Comparison of ENCODE assay signal across 9 cellular contexts in the genomic region with DNA sequence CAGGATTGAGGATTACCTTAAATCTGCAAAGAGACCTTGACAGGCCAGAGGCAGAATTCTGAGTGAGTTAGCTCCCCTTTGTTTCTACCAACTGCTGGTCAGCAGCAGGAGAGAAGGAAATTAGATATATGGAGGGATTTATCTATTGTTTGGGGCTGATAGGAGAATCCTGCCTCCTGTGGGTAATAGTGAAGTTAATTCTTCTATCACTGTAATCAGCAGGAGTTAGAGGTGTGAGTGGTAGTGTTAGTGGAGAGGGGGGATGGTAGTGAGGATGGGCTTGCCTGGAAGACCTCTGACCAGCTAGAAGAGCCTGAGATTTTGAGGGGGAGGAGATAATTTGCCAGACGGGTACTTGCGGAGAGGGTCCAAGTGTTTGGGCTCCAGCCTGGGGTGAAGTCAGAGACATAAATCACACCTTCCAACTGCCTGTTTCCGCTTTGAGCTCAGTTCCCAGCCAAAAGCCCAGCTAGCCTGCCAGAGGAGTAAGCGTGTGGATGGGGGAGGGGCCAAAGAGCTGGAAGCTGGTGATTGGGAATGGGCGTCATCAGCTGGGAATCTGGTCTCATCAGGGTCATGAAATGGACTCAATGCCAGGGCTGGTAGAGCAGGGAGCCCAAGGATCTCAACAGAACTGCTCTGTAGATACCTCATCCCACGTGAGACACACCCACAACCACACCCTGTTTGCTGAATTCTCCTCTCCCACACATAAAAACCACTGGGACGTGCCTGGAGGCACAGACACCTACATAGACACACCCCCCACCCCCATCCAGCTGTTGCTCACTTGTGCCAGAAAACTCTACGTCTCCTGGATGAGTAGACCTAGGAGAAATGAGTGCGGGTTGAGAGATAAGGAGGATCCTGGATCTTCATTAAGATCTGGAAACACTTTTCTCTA. TPM values are rescaled to one million over a fixed set of nuclear protein-coding genes. Genes with fewer than 3 reads are reported as not detected.
DNase-seq lines count a peak whose midpoint lies in the region; ATAC-seq, FAIRE-seq and TF ChIP-seq lines count a peak whose summit lies in the region.
"Had no signal": no experiment of that assay in that cellular context is flagged by ENCODE, and none has a peak within 500 bp of the region (broad histone marks: within the 10 kb centered on the region; RNA-seq: fewer than 3 reads in every experiment).

No MANE protein-coding gene starts in this region.

- no peaks in the 10 kb centered on the region for H3K79me2 ChIP-seq in HepG2 (ENCODE audit: insufficient read depth, low read length)

- CTCF ChIA-PET in HepG2 (lab: Yijun Ruan, JAX; ENCODE audit: low intra/inter-chr PET ratio, low total read pairs): no interaction called here

- H3K4me3 ChIP-seq in liver (ENCODE audit: low read depth in 1 of 3, low read length in 3 of 3) (no peak overlapping the region), HepG2 (replicated peaks in 1 of 3; ENCODE audit: insufficient read depth in 1 of 3, low read depth in 2 of 3, low read length in 3 of 3) (no peak overlapping the region)
- H3K4me3 ChIP-seq: tibial nerve had no signal

- in situ Hi-C loops in HepG2 (cut with HindIII; ENCODE audit: extremely low pct_ligation_motif_present, low pct_unique_long_range_greater_than_20kb): no loop called here

- no peaks in the 10 kb centered on the region for H3K9me3 ChIP-seq in liver (ENCODE audit: control insufficient read depth in 4 of 4, low read length in 3 of 4)
- H3K9me3 ChIP-seq in HepG2 (ENCODE audit: low read length): no peaks in the 10 kb centered on the region
- H3K9me3 ChIP-seq: tibial nerve had no signal

- peaks cover 48% of the 10 kb centered on the region for H3K4me1 Mint-ChIP-seq in central memory CD8-positive, alpha-beta T cell
- peaks cover 28% of the 10 kb centered on the region for H3K4me1 Mint-ChIP-seq in activated T-cell treated with anti-CD3 and anti-CD28 coated beads, Interleukin-2, amount 50 U/mL, for 4 hours (ENCODE audit: low read depth)

- peak overlapping the region; percentile 68 for H3K4me3 Mint-ChIP-seq in central memory CD8-positive, alpha-beta T cell
- no peak overlapping the region for H3K4me3 Mint-ChIP-seq in activated T-cell treated with anti-CD3 and anti-CD28 coated beads, Interleukin-2, amount 50 U/mL, for 4 hours

- H3K9me3 Mint-ChIP-seq in central memory CD8-positive, alpha-beta T cell: no peaks in the 10 kb centered on the region
- no peaks in the 10 kb centered on the region for H3K9me3 Mint-ChIP-seq in activated T-cell treated with anti-CD3 and anti-CD28 coated beads, Interleukin-2, amount 50 U/mL, for 4 hours

- ATAC-seq in HepG2: no peak
- peak; percentile 17 for ATAC-seq in central memory CD8-positive, alpha-beta T cell (replicated peaks; ENCODE audit: extremely low read depth, poor library complexity, severe bottlenecking)
- ATAC-seq in activated T-cell treated with anti-CD3 and anti-CD28 coated beads, Interleukin-2, amount 50 U/mL, for 4 hours: no peak

- TF ChIP-seq CTCF in liver (IDR thresholded peaks at IDR 0.05; ENCODE audit: low read depth, low read length, missing input control): no peak
- no peak for TF ChIP-seq CTCF in HepG2 (CRISPR knock-in tag; IDR thresholded peaks at IDR 0.05)

- intact Hi-C loops in HepG2 (cut with micrococcal nuclease; ENCODE audit: unreplicated experiment): no loop called here

- peak overlapping the region in 1 of 2 donors; percentile 37 for H3K27ac ChIP-seq in liver (ENCODE audit: low read depth in 1 of 2, low read length in 2 of 2)
- no peak overlapping the region for H3K27ac ChIP-seq in HepG2 (ENCODE audit: extremely low read length, insufficient read depth, low read length)

- no peak for FAIRE-seq in HepG2 (lab: Jason Lieb, UNC)

- BruUV-seq in HepG2 (replicated peaks; lab: Mats Ljungman, UMichigan): no TSS peak

- H3K27me3 ChIP-seq in liver (ENCODE audit: control insufficient read depth in 4 of 4, insufficient read depth in 4 of 4, low read length in 3 of 4): no peaks in the 10 kb centered on the region
- H3K27me3 ChIP-seq in HepG2 (ENCODE audit: control insufficient read depth in 1 of 2, insufficient read depth in 2 of 2, low read length in 2 of 2): peaks cover 0 to 12% of the 10 kb centered on the region in 2 experiments; a peak in 2 of 5 replicates
- H3K27me3 ChIP-seq: tibial nerve had no signal

- POLR2A ChIA-PET in HepG2 (lab: Yijun Ruan, JAX): no interaction called here

- H3K36me3 ChIP-seq in liver (ENCODE audit: control insufficient read depth in 4 of 4, insufficient read depth in 3 of 4, low read depth in 1 of 4, low read length in 3 of 4): no peaks in the 10 kb centered on the region
- H3K36me3 ChIP-seq in HepG2 (replicated peaks in 1 of 2; ENCODE audit: control insufficient read depth in 1 of 2, insufficient read depth in 2 of 2, low read length in 2 of 2): no peaks in the 10 kb centered on the region
- H3K36me3 ChIP-seq: tibial nerve had no signal

- no peak overlapping the region for H3K9ac ChIP-seq in liver (ENCODE audit: low read depth in 1 of 2, low read length in 2 of 2)
- no peak overlapping the region for H3K9ac ChIP-seq in HepG2 (ENCODE audit: insufficient read depth, low read depth, low read length)

- H3K27ac Mint-ChIP-seq in central memory CD8-positive, alpha-beta T cell (ENCODE audit: low read depth): peak overlapping the region; percentile 85

- TF ChIP-seq EP300 in HepG2 (IDR thresholded peaks at IDR 0.05; ENCODE audit: low read depth in 2 of 2, low read length in 2 of 2) (no peak), HepG2 (CRISPR knock-in tag; IDR thresholded peaks at IDR 0.05; ENCODE audit: borderline replicate concordance) (no peak)

- no peak for TF ChIP-seq POLR2A in HepG2 (IDR thresholded peaks at IDR 0.05; ENCODE audit: insufficient read depth in 1 of 2, low read depth in 2 of 2, low read length in 2 of 2)

- no peak overlapping the region for H3K4me2 ChIP-seq in HepG2 (ENCODE audit: low read depth, low read length)

- 48% methylated on average over 9 of the region's 9 CpGs for WGBS in liver
- WGBS in HepG2 (ENCODE audit: low lambda C conversion rate): 44% methylated on average over 7 of the region's 9 CpGs

- H3K4me1 ChIP-seq in liver (ENCODE audit: control insufficient read depth in 4 of 4, insufficient read depth in 4 of 4, low read length in 3 of 4): peaks cover 5 to 25% (median 17%) of the 10 kb centered on the region in 4 donors
- H3K4me1 ChIP-seq in HepG2 (ENCODE audit: insufficient read depth, low read length): peaks cover 13% of the 10 kb centered on the region

- no peaks in the 10 kb centered on the region for H4K20me1 ChIP-seq in HepG2 (ENCODE audit: insufficient read depth, low read length)

- H2AFZ ChIP-seq in HepG2 (ENCODE audit: low read length): no peak overlapping the region

- TF ChIP-seq RAD21 in liver (IDR thresholded peaks at IDR 0.05) (no peak), HepG2 (CRISPR knock-in tag; IDR thresholded peaks at IDR 0.05) (no peak)

- no peaks in the 10 kb centered on the region for H3K36me3 Mint-ChIP-seq in central memory CD8-positive, alpha-beta T cell (ENCODE audit: insufficient read depth)
- no peaks in the 10 kb centered on the region for H3K36me3 Mint-ChIP-seq in activated T-cell treated with anti-CD3 and anti-CD28 coated beads, Interleukin-2, amount 50 U/mL, for 4 hours (ENCODE audit: insufficient read depth)

- DNase-seq in HepG2 (ENCODE audit: low spot score): no peak
- no peak for DNase-seq in central memory CD8-positive, alpha-beta T cell (ENCODE audit: low spot score in 2 of 2)
- DNase-seq in lung microvascular endothelial cell (ENCODE audit: low read depth in 2 of 2): peak; percentile 98
- DNase-seq in NCI-H524 treated with DMSO at 0.1 percent for 48 hours (lab: John Stamatoyannopoulos, UW): no peak
- no peak for DNase-seq in activated gamma-delta T cell (lab: John Stamatoyannopoulos, UW)
- no peak for DNase-seq in activated T-cell treated with anti-CD3 and anti-CD28 coated beads, Interleukin-2, amount 50 U/mL, for 4 hours
- DNase-seq in activated T-cell treated with anti-CD3 and anti-CD28 coated beads for 4 hours: no peak

- H3K27me3 Mint-ChIP-seq in central memory CD8-positive, alpha-beta T cell: no peaks in the 10 kb centered on the region
- H3K27me3 Mint-ChIP-seq in activated T-cell treated with anti-CD3 and anti-CD28 coated beads, Interleukin-2, amount 50 U/mL, for 4 hours (ENCODE audit: low read depth): no peaks in the 10 kb centered on the region

RNA-seq across cellular contexts. Expression of a gene that starts 13.1 kb away (rescaled TPM):
- total RNA-seq in liver (10 to 100 TPM; 52.2 to 60.7 TPM), HepG2 (2016; rRNA removed; fragmentation: Illumina TruSeq; extraction: Trizol) (0.20 and 0.28 TPM in 2 replicates), lung microvascular endothelial cell (257 and 294 TPM in 2 replicates)
- polyA plus RNA-seq in liver (10 to 100 TPM; 26.6 to 27.1 TPM), HepG2 (2011; rRNA removed) (0.40 and 0.52 TPM in 2 replicates)
- total RNA-seq in HepG2 (2016; cell fraction: cytosol; rRNA removed; fragmentation: Illumina TruSeq; extraction: Trizol; ENCODE audit: low read depth): not detected in 2 replicates
- 0.17 TPM in 1 of 2 replicates, not detected in the other for total RNA-seq in HepG2 (2016; cell fraction: insoluble cytoplasmic fraction; rRNA removed; fragmentation: Illumina TruSeq; extraction: Trizol)
- 0.34 TPM in 1 of 2 replicates, not detected in the other for total RNA-seq in HepG2 (2016; cell fraction: membrane; rRNA removed; fragmentation: Illumina TruSeq; extraction: Trizol)
- total RNA-seq in HepG2 (2016; cell fraction: nucleus; rRNA removed; fragmentation: Illumina TruSeq; extraction: Trizol): 0.28 and 0.78 TPM in 2 replicates
- 0.18 and 0.23 TPM in 2 replicates for polyA plus RNA-seq in HepG2 (2011; cell fraction: cytosol; rRNA removed)
- 0.45 and 0.80 TPM in 2 replicates for polyA plus RNA-seq in HepG2 (2011; cell fraction: nucleus; rRNA removed)
- 0.12 TPM in 1 of 2 replicates, not detected in the other for polyA plus RNA-seq in HepG2 (2012)
- not detected in 2 replicates for polyA plus RNA-seq in HepG2 (2016; cell fraction: cytosol; fragmentation: Illumina TruSeq; extraction: Trizol; ENCODE audit: low read depth)
- polyA plus RNA-seq in HepG2 (2016; cell fraction: insoluble cytoplasmic fraction; fragmentation: Illumina TruSeq; extraction: Trizol; ENCODE audit: low read depth): 0.04 and 0.12 TPM in 2 replicates
- polyA plus RNA-seq in HepG2 (2016; cell fraction: membrane; fragmentation: Illumina TruSeq; extraction: Trizol; ENCODE audit: low read depth): not detected in 2 replicates
- polyA plus RNA-seq in HepG2 (2016; cell fraction: nucleus; fragmentation: Illumina TruSeq; extraction: Trizol; ENCODE audit: insufficient read depth, low read depth): 0.46 and 0.53 TPM in 2 replicates
- 0.34 and 75.5 TPM in 2 replicates for polyA minus RNA-seq in HepG2 (2011; rRNA and poly(A)+ RNA removed; ENCODE audit: low replicate concordance)
- polyA minus RNA-seq in HepG2 (2011; cell fraction: cytosol; rRNA and poly(A)+ RNA removed): 0.53 and 0.99 TPM in 2 replicates
- polyA minus RNA-seq in HepG2 (2011; cell fraction: nucleus; rRNA and poly(A)+ RNA removed): 0.52 and 1.2 TPM in 2 replicates
- 10 to 100 TPM in 2 of 3 donors, 1 to 10 TPM in 1; 9.3 to 16.4 (median 12.4) TPM for total RNA-seq in activated T-cell treated with anti-CD3 and anti-CD28 coated beads, Interleukin-2, amount 50 U/mL, for 4 hours

RNA-seq across cellular contexts. Expression of a gene that starts 41.2 kb away (rescaled TPM):
- total RNA-seq in liver (under 1 TPM; 0.33 to 0.89 TPM), HepG2 (2016; rRNA removed; fragmentation: Illumina TruSeq; extraction: Trizol) (not detected in 2 replicates), lung microvascular endothelial cell (not detected in 2 replicates)
- polyA plus RNA-seq in liver (under 1 TPM in 1 of 2 donors, not detected in 1; 0.57 TPM), HepG2 (2011; rRNA removed) (not detected in 2 replicates)
- total RNA-seq in HepG2 (2016; cell fraction: cytosol; rRNA removed; fragmentation: Illumina TruSeq; extraction: Trizol; ENCODE audit: low read depth): not detected in 2 replicates
- total RNA-seq in HepG2 (2016; cell fraction: insoluble cytoplasmic fraction; rRNA removed; fragmentation: Illumina TruSeq; extraction: Trizol): not detected in 2 replicates
- not detected in 2 replicates for total RNA-seq in HepG2 (2016; cell fraction: membrane; rRNA removed; fragmentation: Illumina TruSeq; extraction: Trizol)
- total RNA-seq in HepG2 (2016; cell fraction: nucleus; rRNA removed; fragmentation: Illumina TruSeq; extraction: Trizol): not detected in 2 replicates
- polyA plus RNA-seq in HepG2 (2011; cell fraction: cytosol; rRNA removed): not detected in 2 replicates
- not detected in 2 replicates for polyA plus RNA-seq in HepG2 (2011; cell fraction: nucleus; rRNA removed)
- polyA plus RNA-seq in HepG2 (2012): not detected in 2 replicates
- polyA plus RNA-seq in HepG2 (2016; cell fraction: cytosol; fragmentation: Illumina TruSeq; extraction: Trizol; ENCODE audit: low read depth): not detected in 2 replicates
- polyA plus RNA-seq in HepG2 (2016; cell fraction: insoluble cytoplasmic fraction; fragmentation: Illumina TruSeq; extraction: Trizol; ENCODE audit: low read depth): not detected in 2 replicates
- polyA plus RNA-seq in HepG2 (2016; cell fraction: membrane; fragmentation: Illumina TruSeq; extraction: Trizol; ENCODE audit: low read depth): not detected in 2 replicates
- not detected in 2 replicates for polyA plus RNA-seq in HepG2 (2016; cell fraction: nucleus; fragmentation: Illumina TruSeq; extraction: Trizol; ENCODE audit: insufficient read depth, low read depth)
- 0.21 TPM in 1 of 2 replicates, not detected in the other for polyA minus RNA-seq in HepG2 (2011; rRNA and poly(A)+ RNA removed; ENCODE audit: low replicate concordance)
- polyA minus RNA-seq in HepG2 (2011; cell fraction: cytosol; rRNA and poly(A)+ RNA removed): not detected in 2 replicates
- not detected in 2 replicates for polyA minus RNA-seq in HepG2 (2011; cell fraction: nucleus; rRNA and poly(A)+ RNA removed)
- 10 to 100 TPM in 1 of 3 donors, 1 to 10 TPM in 2; 2.5 to 11.6 (median 7.9) TPM for total RNA-seq in activated T-cell treated with anti-CD3 and anti-CD28 coated beads, Interleukin-2, amount 50 U/mL, for 4 hours

RNA-seq across cellular contexts. Expression of a gene that starts 47.6 kb away (rescaled TPM):
- total RNA-seq in liver (1 to 10 TPM; 2.8 to 4.0 TPM), HepG2 (2016; rRNA removed; fragmentation: Illumina TruSeq; extraction: Trizol) (0.44 and 0.49 TPM in 2 replicates), lung microvascular endothelial cell (0.65 and 0.99 TPM in 2 replicates)
- polyA plus RNA-seq in liver (1 to 10 TPM; 2.5 to 2.8 TPM), HepG2 (2011; rRNA removed) (0.31 and 0.67 TPM in 2 replicates)
- 0.30 and 0.53 TPM in 2 replicates for total RNA-seq in HepG2 (2016; cell fraction: cytosol; rRNA removed; fragmentation: Illumina TruSeq; extraction: Trizol; ENCODE audit: low read depth)
- total RNA-seq in HepG2 (2016; cell fraction: insoluble cytoplasmic fraction; rRNA removed; fragmentation: Illumina TruSeq; extraction: Trizol): 0.26 and 0.39 TPM in 2 replicates
- total RNA-seq in HepG2 (2016; cell fraction: membrane; rRNA removed; fragmentation: Illumina TruSeq; extraction: Trizol): 1.4 and 1.8 TPM in 2 replicates
- total RNA-seq in HepG2 (2016; cell fraction: nucleus; rRNA removed; fragmentation: Illumina TruSeq; extraction: Trizol): 0.44 and 0.93 TPM in 2 replicates
- 0.23 and 0.43 TPM in 2 replicates for polyA plus RNA-seq in HepG2 (2011; cell fraction: cytosol; rRNA removed)
- polyA plus RNA-seq in HepG2 (2011; cell fraction: nucleus; rRNA removed): 0.56 and 0.66 TPM in 2 replicates
- 1.2 and 1.3 TPM in 2 replicates for polyA plus RNA-seq in HepG2 (2012)
- 3.9 and 4.1 TPM in 2 replicates for polyA plus RNA-seq in HepG2 (2016; cell fraction: cytosol; fragmentation: Illumina TruSeq; extraction: Trizol; ENCODE audit: low read depth)
- polyA plus RNA-seq in HepG2 (2016; cell fraction: insoluble cytoplasmic fraction; fragmentation: Illumina TruSeq; extraction: Trizol; ENCODE audit: low read depth): 2.8 and 3.3 TPM in 2 replicates
- polyA plus RNA-seq in HepG2 (2016; cell fraction: membrane; fragmentation: Illumina TruSeq; extraction: Trizol; ENCODE audit: low read depth): 8.1 and 9.0 TPM in 2 replicates
- 2.5 and 4.2 TPM in 2 replicates for polyA plus RNA-seq in HepG2 (2016; cell fraction: nucleus; fragmentation: Illumina TruSeq; extraction: Trizol; ENCODE audit: insufficient read depth, low read depth)
- polyA minus RNA-seq in HepG2 (2011; rRNA and poly(A)+ RNA removed; ENCODE audit: low replicate concordance): 0.50 and 6.8 TPM in 2 replicates
- 0.70 and 1.5 TPM in 2 replicates for polyA minus RNA-seq in HepG2 (2011; cell fraction: cytosol; rRNA and poly(A)+ RNA removed)
- not detected in 2 replicates for polyA minus RNA-seq in HepG2 (2011; cell fraction: nucleus; rRNA and poly(A)+ RNA removed)
- 1 to 10 TPM in 1 of 3 donors, under 1 TPM in 2; 0.48 to 1.1 (median 0.55) TPM for total RNA-seq in activated T-cell treated with anti-CD3 and anti-CD28 coated beads, Interleukin-2, amount 50 U/mL, for 4 hours

Comparison
In these comparisons a context has a peak if more than half of its experiments do, and no peak if none do; other contexts are left out.
1. RNA of a gene that starts 13.1 kb away (total RNA-seq): 257 to 294 TPM in lung microvascular endothelial cell, 52.2 to 60.7 TPM in liver and 9.3 to 16.4 TPM in activated T-cell treated with anti-CD3 and anti-CD28 coated beads, Interleukin-2, amount 50 U/mL, for 4 hours; 0.17 to 0.78 TPM in HepG2; every median in the first group is over 4 times any median in the second.
2. DNase-seq: peak in lung microvascular endothelial cell (2 of 2); none in HepG2 (single experiment), central memory CD8-positive, alpha-beta T cell (0 of 2), NCI-H524 treated with DMSO at 0.1 percent for 48 hours (single experiment), activated gamma-delta T cell (single experiment), activated T-cell treated with anti-CD3 and anti-CD28 coated beads, Interleukin-2, amount 50 U/mL, for 4 hours (single experiment) and activated T-cell treated with anti-CD3 and anti-CD28 coated beads for 4 hours (single experiment).